Comparison of ENCODE assay signal across 16 cellular contexts in the genomic region with DNA sequence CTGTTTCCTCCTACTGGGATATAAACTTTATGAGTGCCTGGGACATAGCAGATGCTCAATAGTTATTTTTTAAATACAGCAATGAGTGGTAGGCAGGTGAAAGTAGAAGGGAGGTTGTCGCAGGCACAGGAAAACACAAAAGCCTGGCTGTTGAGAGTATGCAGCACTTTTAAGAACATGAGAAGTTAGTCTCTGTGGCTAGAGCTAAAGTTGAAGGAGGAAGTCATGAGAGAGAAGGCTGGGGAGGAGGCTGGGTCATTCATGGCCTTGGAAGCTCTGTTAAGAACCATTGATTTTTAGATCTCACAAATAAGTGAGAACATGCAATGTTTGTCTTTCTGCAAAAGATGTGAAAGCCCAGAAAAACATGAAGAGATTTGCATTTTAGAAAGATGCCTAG.
DNase-seq lines count a peak whose midpoint lies in the region; ATAC-seq, FAIRE-seq and TF ChIP-seq lines count a peak whose summit lies in the region.
"Had no signal": no experiment of that assay in that cellular context is flagged by ENCODE, and none has a peak within 500 bp of the region (broad histone marks: within the 10 kb centered on the region; RNA-seq: fewer than 3 reads in every experiment).

No MANE protein-coding gene starts in this region.

- H3K4me1 Mint-ChIP-seq in activated CD4-positive, alpha-beta T cell treated with anti-CD3 and anti-CD28 coated beads, Interleukin-2, amount 10 ng/mL, durations not matched to agents 7 days and 5 days, result peaks cover 26% of the 10 kb centered on the region
- H3K4me1 Mint-ChIP-seq in T-cell, result peaks cover 34 to 36% (median 35%) of the 10 kb centered on the region in 3 donors
- H3K4me1 Mint-ChIP-seq in naive thymus-derived CD8-positive, alpha-beta T cell, result peaks cover 22 to 43% (median 26%) of the 10 kb centered on the region in 4 donors

- H3K27ac Mint-ChIP-seq in activated CD4-positive, alpha-beta T cell treated with anti-CD3 and anti-CD28 coated beads, Interleukin-2, amount 10 ng/mL, durations not matched to agents 7 days and 5 days, result peak overlapping the region; percentile 55
- H3K27ac Mint-ChIP-seq in T-cell, result peak overlapping the region; percentile 5 to 76
- H3K27ac Mint-ChIP-seq in naive thymus-derived CD8-positive, alpha-beta T cell, result peak overlapping the region in 8 of 10 donors; percentile 7 to 66 (median 40)

- no peak for DNase-seq in activated CD4-positive, alpha-beta T cell treated with anti-CD3 and anti-CD28 coated beads, Interleukin-2, amount 10 ng/mL, durations not matched to agents 7 days and 5 days
- no peak for DNase-seq in activated CD4-positive, alpha-beta T cell treated with anti-CD3 and anti-CD28 coated beads, Interleukin-2, amount 50 U/mL, for 48 hours
- DNase-seq in GM12891 (ENCODE audit: insufficient read length, low spot score) (no peak), T-cell (no peak), RKO (ENCODE audit: low spot score) (no peak), GF-D8 (lab: John Stamatoyannopoulos, UW) (no peak), NCI-H69 (lab: John Stamatoyannopoulos, UW) (no peak)
- peak in 1 of 10 donors; percentile 22 for DNase-seq in naive thymus-derived CD8-positive, alpha-beta T cell
- DNase-seq: DMS79 treated with DMSO at 0.1 percent for 48 hours, H7, NCI-H146, NCI-H2227 treated with DMSO at 0.1 percent for 48 hours, NCI-H526 treated with DMSO at 0.1 percent for 48 hours had no signal

- H3K27me3 Mint-ChIP-seq in activated CD4-positive, alpha-beta T cell treated with anti-CD3 and anti-CD28 coated beads, Interleukin-2, amount 10 ng/mL, durations not matched to agents 7 days and 5 days, result peaks cover 4% of the 10 kb centered on the region
- H3K27me3 Mint-ChIP-seq in T-cell, result no peaks in the 10 kb centered on the region
- H3K27me3 Mint-ChIP-seq in naive thymus-derived CD8-positive, alpha-beta T cell, result peaks cover 0 to 6% (median 0%) of the 10 kb centered on the region in 5 donors
- H3K27me3 Mint-ChIP-seq: IgD-negative memory B cell had no signal

- CTCF ChIA-PET in activated CD4-positive, alpha-beta T cell treated with anti-CD3 and anti-CD28 coated beads, Interleukin-2, amount 10 ng/mL, durations not matched to agents 7 days and 5 days (lab: Charles Lee), result interaction anchor here (0.6 kb wide), 1 partner anchor 14 kb away, joined by 3 read pairs; no protein-coding TSS in a partner anchor
- CTCF ChIA-PET in T-cell (lab: Charles Lee), result no interaction called here

- H3K9me3 Mint-ChIP-seq in activated CD4-positive, alpha-beta T cell treated with anti-CD3 and anti-CD28 coated beads, Interleukin-2, amount 10 ng/mL, durations not matched to agents 7 days and 5 days, result no peaks in the 10 kb centered on the region
- H3K9me3 Mint-ChIP-seq in T-cell, result no peaks in the 10 kb centered on the region
- no peaks in the 10 kb centered on the region for H3K9me3 Mint-ChIP-seq in naive thymus-derived CD8-positive, alpha-beta T cell
- H3K9me3 Mint-ChIP-seq: IgD-negative memory B cell had no signal

- peak; percentile 45 for FAIRE-seq in GM12891 (lab: Jason Lieb, UNC)
- FAIRE-seq: D721Med, G401.6 had no signal

- POLR2A ChIA-PET in activated CD4-positive, alpha-beta T cell treated with anti-CD3 and anti-CD28 coated beads, Interleukin-2, amount 10 ng/mL, durations not matched to agents 7 days and 5 days (lab: Charles Lee), result no interaction called here
- POLR2A ChIA-PET in T-cell (lab: Charles Lee), result interaction anchor here in 1 of 2 donors (0.6 kb wide), 1 partner anchor 169 kb away, joined by 4 read pairs; no protein-coding TSS in a partner anchor
- POLR2A ChIA-PET in naive thymus-derived CD8-positive, alpha-beta T cell (lab: Charles Lee), result no interaction called here

- no peak overlapping the region for H3K4me3 Mint-ChIP-seq in activated CD4-positive, alpha-beta T cell treated with anti-CD3 and anti-CD28 coated beads, Interleukin-2, amount 10 ng/mL, durations not matched to agents 7 days and 5 days
- H3K4me3 Mint-ChIP-seq in T-cell, result peak overlapping the region in 1 of 3 donors; percentile 44
- H3K4me3 Mint-ChIP-seq in naive thymus-derived CD8-positive, alpha-beta T cell, result peak overlapping the region in 6 of 10 donors; percentile 1 to 63 (median 15)
- H3K4me3 Mint-ChIP-seq: IgD-negative memory B cell had no signal

- H3K36me3 Mint-ChIP-seq in activated CD4-positive, alpha-beta T cell treated with anti-CD3 and anti-CD28 coated beads, Interleukin-2, amount 10 ng/mL, durations not matched to agents 7 days and 5 days (ENCODE audit: low read depth), result no peaks in the 10 kb centered on the region
- no peaks in the 10 kb centered on the region for H3K36me3 Mint-ChIP-seq in T-cell
- no peaks in the 10 kb centered on the region for H3K36me3 Mint-ChIP-seq in naive thymus-derived CD8-positive, alpha-beta T cell

- TF ChIP-seq POLR2A in GM12891 (IDR thresholded peaks at IDR 0.05; ENCODE audit: low read depth, low read length), result no peak

- peak in 3 of 4 experiments; percentile 48 to 81 (median 60) for ATAC-seq in T-cell (replicated peaks in 1 of 4)
- peak in 1 of 2 donors; percentile 67 for ATAC-seq in naive thymus-derived CD8-positive, alpha-beta T cell

TF ChIP-seq in GM12891, 5 proteins besides CTCF, POLR2A, EP300 and RAD21:
- TF ChIP-seq POLR2AphosphoS5 (IDR thresholded peaks at IDR 0.05; ENCODE audit: low read depth, low read length) (no peak), PAX5 (IDR thresholded peaks at IDR 0.05; ENCODE audit: insufficient read depth, low read length, severe bottlenecking) (no peak), TAF1 (IDR thresholded peaks at IDR 0.05; ENCODE audit: low read depth, low read length) (no peak), POU2F2 (IDR thresholded peaks at IDR 0.05; ENCODE audit: low read depth, low read length) (no peak), SPI1 (IDR thresholded peaks at IDR 0.05; ENCODE audit: low read depth, low read length) (no peak)
